17 cellular contexts compared by ENCODE assay signal in genomic region chr4:76741663-76742020, GRCh38.
DNase-seq lines count a peak whose midpoint lies in the region; ATAC-seq and TF ChIP-seq lines count a peak whose summit lies in the region.
"Had no signal": no experiment of that assay in that cellular context is flagged by ENCODE, and none has a peak within 500 bp of the region (broad histone marks: within the 10 kb centered on the region; RNA-seq: fewer than 3 reads in every experiment).

No MANE protein-coding gene starts in this region.

- peaks cover 17 to 52% of the 10 kb centered on the region in 2 donors for H3K4me1 ChIP-seq in ascending aorta
- H3K4me1 ChIP-seq in sigmoid colon, result peaks cover 0 to 84% (median 57%) of the 10 kb centered on the region in 4 donors
- peaks cover 4% of the 10 kb centered on the region for H3K4me1 ChIP-seq in mucosa of descending colon (ENCODE audit: low read depth)

- no peak for TF ChIP-seq POLR2A in sigmoid colon (IDR thresholded peaks at IDR 0.05)

- TF ChIP-seq CTCF in CD14-positive monocyte (IDR thresholded peaks at IDR 0.05) (no peak), ascending aorta (IDR thresholded peaks at IDR 0.05) (no peak), foreskin fibroblast (IDR thresholded peaks at IDR 0.05; ENCODE audit: low read depth, low read length) (no peak), sigmoid colon (IDR thresholded peaks at IDR 0.05) (no peak), mucosa of descending colon (IDR thresholded peaks at IDR 0.05) (no peak)

- peaks cover 26 to 27% of the 10 kb centered on the region in 2 donors for H3K36me3 ChIP-seq in ascending aorta
- H3K36me3 ChIP-seq in sigmoid colon, result no peaks in the 10 kb centered on the region
- H3K36me3 ChIP-seq in mucosa of descending colon (ENCODE audit: low read depth), result peaks cover 6% of the 10 kb centered on the region

- H3K27me3 ChIP-seq in ascending aorta (no peaks in the 10 kb centered on the region), sigmoid colon (no peaks in the 10 kb centered on the region)
- H3K27me3 ChIP-seq: SJCRH30 had no signal

- intact Hi-C loops in CD14-positive monocyte (cut with micrococcal nuclease) (no loop called here), ascending aorta (cut with DNase I) (no loop called here), sigmoid colon (cut with DNase I) (loop anchor here (10.0 kb wide), 1 partner anchor 527 kb away; the partner anchor contains the start of gene SCARB2), mucosa of descending colon (cut with DNase I, micrococcal nuclease) (no loop called here)

- peak overlapping the region; percentile 92 to 97 for H3K27ac ChIP-seq in ascending aorta
- peak overlapping the region in 3 of 4 donors; percentile 87 to 89 (median 88) for H3K27ac ChIP-seq in sigmoid colon
- H3K27ac ChIP-seq: KMS-11, PC-9, SJCRH30 had no signal

- WGBS in sigmoid colon, 2 donors, result 97% methylated on average over 26 of the region's 26 CpGs

- H3K36me3 Mint-ChIP-seq in CD14-positive monocyte, result no peaks in the 10 kb centered on the region

- no peak for TF ChIP-seq EP300 in sigmoid colon (IDR thresholded peaks at IDR 0.05)

- peaks cover 0 to 5% (median 0%) of the 10 kb centered on the region in 7 donors for H3K9me3 Mint-ChIP-seq in CD14-positive monocyte
- H3K9me3 Mint-ChIP-seq: CD4-positive, alpha-beta T cell had no signal

- peak overlapping the region in 1 of 2 donors; percentile 20 for H3K4me3 Mint-ChIP-seq in CD14-positive monocyte
- H3K4me3 Mint-ChIP-seq: CD4-positive, alpha-beta T cell had no signal

- peak overlapping the region in 1 of 2 donors; percentile 54 for H3K4me3 ChIP-seq in ascending aorta
- peak overlapping the region; percentile 40 to 52 for H3K4me3 ChIP-seq in foreskin fibroblast (ENCODE audit: low read depth in 1 of 2, low read length in 2 of 2)
- H3K4me3 ChIP-seq in sigmoid colon, result peak overlapping the region in 1 of 4 donors; percentile 25
- no peak overlapping the region for H3K4me3 ChIP-seq in mucosa of descending colon
- H3K4me3 ChIP-seq: PC-9, SJCRH30 had no signal

- no peak overlapping the region for H3K27ac Mint-ChIP-seq in CD14-positive monocyte
- H3K27ac Mint-ChIP-seq: CD4-positive, alpha-beta T cell had no signal

- H3K27me3 Mint-ChIP-seq in CD14-positive monocyte (ENCODE audit: low read depth in 3 of 3), result peaks cover 0 to 2% (median 1%) of the 10 kb centered on the region in 3 donors

- no peaks in the 10 kb centered on the region for H3K4me1 Mint-ChIP-seq in CD14-positive monocyte

- H3K9me3 ChIP-seq in ascending aorta, result no peaks in the 10 kb centered on the region
- H3K9me3 ChIP-seq in sigmoid colon, result no peaks in the 10 kb centered on the region
- no peaks in the 10 kb centered on the region for H3K9me3 ChIP-seq in mucosa of descending colon
- H3K9me3 ChIP-seq: SJCRH30 had no signal

- DNase-seq in CD14-positive monocyte (ENCODE audit: low spot score), result peak; percentile 43
- no peak for DNase-seq in ascending aorta (ENCODE audit: low spot score in 2 of 2)
- no peak for DNase-seq in foreskin fibroblast
- no peak for DNase-seq in sigmoid colon
- DNase-seq in stimulated activated CD8-positive, alpha-beta memory T cell treated with anti-CD3 and anti-CD28 coated beads, Interleukin-4, amount 100 ng/mL, for 48 hours, result no peak
- no peak for DNase-seq in mucosa of descending colon
- DNase-seq in germinal center (ENCODE audit: low spot score), result no peak
- DNase-seq: CD4-positive, alpha-beta T cell; EL; NCI-H1092; NCI-H2081 treated with DMSO at 0.1 percent for 48 hours; NCI-H510A; NCI-H82; PC-9; SJCRH30 had no signal

- ATAC-seq in mucosa of descending colon (no peak), GM21367 (IDR thresholded peaks at IDR 0.05; ENCODE audit: unreplicated experiment) (no peak)
